8 cellular contexts compared by ENCODE assay signal in the genomic region with DNA sequence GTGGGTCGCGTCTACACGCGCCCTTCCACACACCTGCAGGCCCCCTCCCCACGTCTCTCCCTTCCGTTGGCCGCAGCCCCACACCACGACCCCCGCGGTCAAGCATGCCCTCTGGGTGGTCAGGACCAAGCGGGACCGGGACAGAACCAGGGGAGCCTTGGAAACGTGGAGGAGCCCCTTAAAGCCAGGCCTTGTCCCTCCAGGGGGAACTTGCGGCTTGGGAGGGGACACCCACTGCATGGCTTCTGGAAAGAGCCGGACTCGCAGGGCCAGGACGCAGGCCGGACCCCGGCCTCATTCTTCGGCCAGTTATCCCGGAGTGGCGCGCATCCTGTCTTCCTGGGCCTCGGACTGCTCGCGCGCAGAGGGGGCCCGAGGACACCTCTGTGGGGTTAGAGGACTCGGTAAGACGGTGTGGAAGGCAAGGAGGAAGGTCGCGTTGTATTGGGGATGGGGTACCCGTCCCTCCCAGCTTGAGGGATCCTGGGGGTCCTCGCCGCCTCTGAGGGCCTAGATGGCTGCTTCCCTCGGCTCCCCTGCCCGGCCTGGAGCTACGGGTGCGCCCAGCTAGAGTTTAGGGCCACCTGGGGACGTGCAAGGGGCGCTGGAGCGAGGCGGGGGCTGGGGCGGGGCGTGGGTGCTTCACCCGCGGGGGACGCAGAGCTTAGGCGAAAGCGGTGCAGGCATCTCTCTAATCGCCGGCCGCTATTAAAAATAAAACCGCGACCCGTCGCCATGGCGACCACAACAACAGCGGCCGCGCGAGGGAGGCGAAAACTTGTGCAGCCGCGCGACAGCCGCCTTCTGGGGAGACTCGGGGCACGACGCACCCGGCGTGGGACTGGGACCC. TPM values are rescaled to one million over a fixed set of nuclear protein-coding genes. Genes with fewer than 3 reads are reported as not detected.
DNase-seq lines count a peak whose midpoint lies in the region; ATAC-seq, FAIRE-seq and TF ChIP-seq lines count a peak whose summit lies in the region.
"Had no signal": no experiment of that assay in that cellular context is flagged by ENCODE, and none has a peak within 500 bp of the region (broad histone marks: within the 10 kb centered on the region; RNA-seq: fewer than 3 reads in every experiment).

No MANE protein-coding gene starts in this region.

- no peaks in the 10 kb centered on the region for H3K9me3 ChIP-seq in muscle layer of colon (ENCODE audit: low read length)

- no peak overlapping the region for H3K27ac ChIP-seq in muscle layer of colon (ENCODE audit: low read depth, low read length)
- H3K27ac ChIP-seq: SK-N-MC had no signal

- TF ChIP-seq POLR2A in GM12891 (IDR thresholded peaks at IDR 0.05; ENCODE audit: low read depth, low read length): no peak
- TF ChIP-seq POLR2A in GM18505 (IDR thresholded peaks at IDR 0.05; ENCODE audit: borderline replicate concordance, extremely low read depth, insufficient read depth, insufficient read length): no peak

- peaks cover 9% of the 10 kb centered on the region for H3K4me1 ChIP-seq in muscle layer of colon (ENCODE audit: insufficient read depth, low read length)

- FAIRE-seq in GM12891 (lab: Jason Lieb, UNC) (peak; percentile 40), HTR-8/SVneo (lab: Jason Lieb, UNC) (no peak)

- H3K4me3 ChIP-seq in muscle layer of colon (ENCODE audit: low read depth in 1 of 2, low read length in 2 of 2): peak overlapping the region; percentile 47 to 61
- H3K4me3 ChIP-seq: SK-N-MC had no signal

- DNase-seq in GM12891 (ENCODE audit: insufficient read length, low spot score): peak; percentile 76
- peak; percentile 46 for DNase-seq in NCI-H69 (lab: John Stamatoyannopoulos, UW)
- DNase-seq in ecto neural progenitor cell (ENCODE audit: low spot score): peak; percentile 77
- no peak for DNase-seq in HTR-8/SVneo (ENCODE audit: insufficient read length, low spot score)

- peaks cover 0 to 33% of the 10 kb centered on the region in 2 donors for H3K27me3 ChIP-seq in muscle layer of colon (ENCODE audit: control insufficient read depth in 1 of 2, insufficient read depth in 2 of 2, low read length in 2 of 2)

- no peak overlapping the region for H3K9ac ChIP-seq in muscle layer of colon (ENCODE audit: low read length)

- ATAC-seq in GM18505 (IDR thresholded peaks at IDR 0.05; ENCODE audit: unreplicated experiment): no peak
- ATAC-seq in GM18867 (IDR thresholded peaks at IDR 0.05; ENCODE audit: unreplicated experiment): no peak

- H3K36me3 ChIP-seq in muscle layer of colon (ENCODE audit: insufficient read depth, low read length): no peaks in the 10 kb centered on the region

TF ChIP-seq in GM12891, 5 proteins besides CTCF, POLR2A, EP300 and RAD21:
- TF ChIP-seq POU2F2 (IDR thresholded peaks at IDR 0.05; ENCODE audit: low read depth, low read length) (no peak), POLR2AphosphoS5 (IDR thresholded peaks at IDR 0.05; ENCODE audit: low read depth, low read length) (no peak), TAF1 (IDR thresholded peaks at IDR 0.05; ENCODE audit: low read depth, low read length) (no peak), PAX5 (IDR thresholded peaks at IDR 0.05; ENCODE audit: insufficient read depth, low read length, severe bottlenecking) (no peak), SPI1 (IDR thresholded peaks at IDR 0.05; ENCODE audit: low read depth, low read length) (no peak)

RNA-seq across cellular contexts. Expression of a gene that starts 1.8 kb away (rescaled TPM):
- polyA plus RNA-seq in GM12891 (2012; ENCODE audit: low read depth, missing spikeins): 2.3 TPM
